ENCODE assay signal across 8 cellular contexts in genomic region chr1:23019851-23020625, GRCh38. TPM values are rescaled to one million over a fixed set of nuclear protein-coding genes. Genes with fewer than 3 reads are reported as not detected.
DNase-seq lines count a peak whose midpoint lies in the region; ATAC-seq and TF ChIP-seq lines count a peak whose summit lies in the region.

No MANE protein-coding gene starts in this region.

- H3K27ac Mint-ChIP-seq in activated CD4-positive, alpha-beta T cell treated with anti-CD3 and anti-CD28 coated beads for 36 hours = peak overlapping the region; percentile 90
- H3K27ac Mint-ChIP-seq in stimulated activated naive B cell treated with anti-CD40 and anti-IgM and Interleukin-4, amounts not matched to agents 10 μg/mL and 1 μg/mL and 100 μg/mL, for 72 hours = peak overlapping the region; percentile 77

- H3K36me3 Mint-ChIP-seq in activated CD4-positive, alpha-beta T cell treated with anti-CD3 and anti-CD28 coated beads for 36 hours (ENCODE audit: low read depth) = peaks cover 22% of the 10 kb centered on the region
- peaks cover 7 to 14% of the 10 kb centered on the region in 2 donors for H3K36me3 Mint-ChIP-seq in stimulated activated naive B cell treated with anti-CD40 and anti-IgM and Interleukin-4, amounts not matched to agents 10 μg/mL and 1 μg/mL and 100 μg/mL, for 72 hours

- H3K4me3 ChIP-seq in duodenal mucosa (ENCODE audit: low read depth in 1 of 2, low read length in 2 of 2) (peak overlapping the region; percentile 86 to 97), lower leg skin (ENCODE audit: low read depth, poor library complexity, severe bottlenecking) (peak overlapping the region; percentile 85)

- POLR2A ChIA-PET in activated CD4-positive, alpha-beta T cell treated with anti-CD3 and anti-CD28 coated beads for 36 hours (lab: Charles Lee) = no interaction called here

- H3K27me3 ChIP-seq in duodenal mucosa (ENCODE audit: control insufficient read depth in 1 of 2, insufficient read depth in 2 of 2, low read length in 2 of 2) = no peaks in the 10 kb centered on the region

- WGBS in lower leg skin, 2 donors = 0 to 1% methylated on average over 39 to 42 of the region's 43 CpGs

- H3K4me1 Mint-ChIP-seq in activated CD4-positive, alpha-beta T cell treated with anti-CD3 and anti-CD28 coated beads for 36 hours = peaks cover 50% of the 10 kb centered on the region
- H3K4me1 Mint-ChIP-seq in stimulated activated naive B cell treated with anti-CD40 and anti-IgM and Interleukin-4, amounts not matched to agents 10 μg/mL and 1 μg/mL and 100 μg/mL, for 72 hours = peaks cover 28 to 58% of the 10 kb centered on the region in 2 donors

- peaks cover 5 to 11% of the 10 kb centered on the region in 2 donors for H3K4me1 ChIP-seq in duodenal mucosa (ENCODE audit: control insufficient read depth in 1 of 2, insufficient read depth in 2 of 2, low read length in 2 of 2)

- DNase-seq in Daoy (ENCODE audit: low read depth) (peak; percentile 50), KG1 (lab: John Stamatoyannopoulos, UW) (peak; percentile 12), lower leg skin (ENCODE audit: low spot score in 2 of 2) (peak in 1 of 2 donors; percentile 20), NCI-H128 (lab: John Stamatoyannopoulos, UW; ENCODE audit: unreplicated experiment) (no peak)
- peak; percentile 49 for DNase-seq in activated CD4-positive, alpha-beta T cell treated with anti-CD3 and anti-CD28 coated beads for 36 hours
- no peak for DNase-seq in stimulated activated naive B cell treated with anti-CD40 and anti-IgM and Interleukin-4, amounts not matched to agents 10 μg/mL and 1 μg/mL and 100 μg/mL, for 72 hours

- no peaks in the 10 kb centered on the region for H3K36me3 ChIP-seq in duodenal mucosa (ENCODE audit: control insufficient read depth in 1 of 2, insufficient read depth in 2 of 2, low read length in 2 of 2)

- peak overlapping the region; percentile 82 for H3K27ac ChIP-seq in duodenal mucosa (ENCODE audit: low read depth, low read length)

- no peaks in the 10 kb centered on the region for H3K9me3 ChIP-seq in duodenal mucosa (ENCODE audit: control insufficient read depth in 1 of 2, low read length in 2 of 2)

- H3K9me3 Mint-ChIP-seq in activated CD4-positive, alpha-beta T cell treated with anti-CD3 and anti-CD28 coated beads for 36 hours (ENCODE audit: low read depth) = peaks cover 7% of the 10 kb centered on the region
- peaks cover 3 to 8% of the 10 kb centered on the region in 2 donors for H3K9me3 Mint-ChIP-seq in stimulated activated naive B cell treated with anti-CD40 and anti-IgM and Interleukin-4, amounts not matched to agents 10 μg/mL and 1 μg/mL and 100 μg/mL, for 72 hours

- intact Hi-C loops in activated CD4-positive, alpha-beta T cell treated with anti-CD3 and anti-CD28 coated beads for 36 hours (cut with DNase I, micrococcal nuclease) = loop anchor here (1.0 to 5.0 kb wide), 5 partner anchors 147 to 568 kb away; partner anchors contain the start of genes LUZP1 (in 2 of the 2), HNRNPR (in 1 of the 2) and ZBTB40 (in 1 of the 2)
- intact Hi-C loops in lower leg skin (cut with DNase I; ENCODE audit: low total_unique reads) = loop anchor here (5.0 kb wide), 1 partner anchor 968 kb away; the partner anchor contains the start of gene CDC42

- peak overlapping the region; percentile 83 to 93 for H3K9ac ChIP-seq in duodenal mucosa (ENCODE audit: low read depth in 1 of 2, low read length in 2 of 2)

- H3K27me3 Mint-ChIP-seq in activated CD4-positive, alpha-beta T cell treated with anti-CD3 and anti-CD28 coated beads for 36 hours = no peaks in the 10 kb centered on the region
- no peaks in the 10 kb centered on the region for H3K27me3 Mint-ChIP-seq in stimulated activated naive B cell treated with anti-CD40 and anti-IgM and Interleukin-4, amounts not matched to agents 10 μg/mL and 1 μg/mL and 100 μg/mL, for 72 hours

- CTCF ChIA-PET in activated CD4-positive, alpha-beta T cell treated with anti-CD3 and anti-CD28 coated beads for 36 hours (lab: Charles Lee) = interaction anchor here (0.6 to 2.6 kb wide), 2 partner anchors 44 to 164 kb away, joined by 3 to 10 read pairs; no protein-coding TSS in a partner anchor

- peak overlapping the region; percentile 98 for H3K4me3 Mint-ChIP-seq in activated CD4-positive, alpha-beta T cell treated with anti-CD3 and anti-CD28 coated beads for 36 hours
- peak overlapping the region; percentile 89 to 94 for H3K4me3 Mint-ChIP-seq in stimulated activated naive B cell treated with anti-CD40 and anti-IgM and Interleukin-4, amounts not matched to agents 10 μg/mL and 1 μg/mL and 100 μg/mL, for 72 hours

- no peak for TF ChIP-seq POLR2A in lower leg skin (IDR thresholded peaks at IDR 0.05)

- no peak for TF ChIP-seq CTCF in lower leg skin (IDR thresholded peaks at IDR 0.05)

- ATAC-seq in GM21529 (IDR thresholded peaks at IDR 0.05; ENCODE audit: unreplicated experiment) = peak; percentile 14
- ATAC-seq in activated CD4-positive, alpha-beta T cell treated with anti-CD3 and anti-CD28 coated beads for 36 hours = peak; percentile 27
- ATAC-seq in stimulated activated naive B cell treated with anti-CD40 and anti-IgM and Interleukin-4, amounts not matched to agents 10 μg/mL and 1 μg/mL and 100 μg/mL, for 72 hours (replicated peaks) = peak; percentile 20 to 26

RNA-seq across cellular contexts. Expression of gene KDM1A, which starts 0.8 kb away (rescaled TPM):
- total RNA-seq in Daoy (2014; rRNA removed; shearing (Covaris generic)) = 194 and 271 TPM in 2 replicates
- 10 to 100 TPM; 66.5 to 73.2 TPM for total RNA-seq in activated CD4-positive, alpha-beta T cell treated with anti-CD3 and anti-CD28 coated beads for 36 hours
- total RNA-seq in lower leg skin = 10 to 100 TPM; 41.5 to 52.0 (median 46.6) TPM

RNA-seq across cellular contexts. Expression of gene TEX46, which starts 4.4 kb away (rescaled TPM):
- not detected in 2 replicates for total RNA-seq in Daoy (2014; rRNA removed; shearing (Covaris generic))
- under 1 TPM in 1 of 2 experiments, not detected in 1; 0.81 TPM for total RNA-seq in activated CD4-positive, alpha-beta T cell treated with anti-CD3 and anti-CD28 coated beads for 36 hours
- total RNA-seq in lower leg skin = not detected

RNA-seq across cellular contexts. Expression of gene LACTBL1, which starts 47.4 kb away (rescaled TPM):
- total RNA-seq in Daoy (2014; rRNA removed; shearing (Covaris generic)) = not detected in 2 replicates
- total RNA-seq in activated CD4-positive, alpha-beta T cell treated with anti-CD3 and anti-CD28 coated beads for 36 hours = not detected
- not detected for total RNA-seq in lower leg skin

Comparison
In these comparisons a context has a peak if more than half of its experiments do, and no peak if none do; other contexts are left out.
1. DNase-seq: peak in Daoy (single experiment), KG1 (single experiment) and activated CD4-positive, alpha-beta T cell treated with anti-CD3 and anti-CD28 coated beads for 36 hours (single experiment); none in stimulated activated naive B cell treated with anti-CD40 and anti-IgM and Interleukin-4, amounts not matched to agents 10 μg/mL and 1 μg/mL and 100 μg/mL, for 72 hours (single experiment) and NCI-H128 (single experiment).
2. Peak in every context shown above with its lines, with median percentiles within 50 percentile points of each other: ATAC-seq.